26 cellular contexts compared by ENCODE assay signal in the genomic region with DNA sequence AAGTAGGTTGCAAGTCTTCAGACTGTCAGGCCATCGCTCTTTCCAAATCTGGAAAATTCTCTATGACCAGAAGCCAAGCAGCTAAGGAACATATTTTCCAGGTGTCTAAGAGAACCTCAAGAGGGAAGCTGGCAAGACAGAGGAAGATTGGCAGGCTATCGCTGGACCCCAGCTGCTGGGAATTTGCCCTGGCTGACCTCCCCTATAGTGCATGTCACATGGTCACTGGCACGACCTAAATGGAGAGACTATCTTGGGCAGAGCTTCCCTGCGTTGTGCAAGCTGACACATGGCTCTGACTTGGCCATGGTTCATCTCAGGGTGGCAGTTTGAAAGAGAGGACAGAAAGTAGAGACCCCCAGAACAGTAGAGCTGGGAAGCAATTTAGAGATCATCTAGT.
"Had no signal": no experiment of that assay in that cellular context is flagged by ENCODE, and none has a peak within 500 bp of the region (broad histone marks: within the 10 kb centered on the region; RNA-seq: fewer than 3 reads in every experiment).

No MANE protein-coding gene starts in this region.

- H3K9me3 ChIP-seq: ascending aorta, body of pancreas, Peyer's patch had no signal

- H3K4me1 Mint-ChIP-seq: activated CD4-positive, alpha-beta T cell treated with anti-CD3 and anti-CD28 coated beads, Interleukin-2, amount 10 ng/mL, durations not matched to agents 7 days and 5 days; activated naive CD8-positive, alpha-beta T cell treated with anti-CD3 and anti-CD28 coated beads, Interleukin-2, amount 50 U/mL, for 24 hours; T-helper 17 cell; WTC11 had no signal

- H3K4me1 ChIP-seq: body of pancreas, Peyer's patch had no signal

- H3K36me3 ChIP-seq: ascending aorta, MG63, Peyer's patch had no signal

- H3K9me3 Mint-ChIP-seq: activated CD4-positive, alpha-beta T cell treated with anti-CD3 and anti-CD28 coated beads, Interleukin-2, amount 10 ng/mL, durations not matched to agents 7 days and 5 days had no signal

- H3K4me3 ChIP-seq: ascending aorta, body of pancreas, MG63, Peyer's patch had no signal

- H3K27ac ChIP-seq: body of pancreas, KMS-11, Peyer's patch had no signal

- H3K36me3 Mint-ChIP-seq: activated CD4-positive, alpha-beta memory T cell treated with anti-CD3 and anti-CD28 coated beads for 36 hours; activated naive CD4-positive, alpha-beta T cell treated with anti-CD3 and anti-CD28 coated beads, Interleukin-2, amount 50 U/mL, for 72 hours; WTC11 had no signal

- H3K4me3 Mint-ChIP-seq: activated CD4-positive, alpha-beta memory T cell treated with anti-CD3 and anti-CD28 coated beads for 36 hours; activated CD4-positive, alpha-beta T cell treated with anti-CD3 and anti-CD28 coated beads, Interleukin-2, amount 10 ng/mL, durations not matched to agents 7 days and 5 days; activated naive CD8-positive, alpha-beta T cell treated with anti-CD3 and anti-CD28 coated beads, Interleukin-2, amount 50 U/mL, for 24 hours; activated T-cell treated with anti-CD3 and anti-CD28 coated beads, Interleukin-2, amount 50 U/mL, for 4 hours; T-helper 17 cell; WTC11 had no signal

- H3K27ac Mint-ChIP-seq: activated CD4-positive, alpha-beta memory T cell treated with anti-CD3 and anti-CD28 coated beads for 36 hours; activated CD4-positive, alpha-beta T cell treated with anti-CD3 and anti-CD28 coated beads, Interleukin-2, amount 10 ng/mL, durations not matched to agents 7 days and 5 days; activated naive CD4-positive, alpha-beta T cell treated with anti-CD3 and anti-CD28 coated beads, Interleukin-2, amount 50 U/mL, for 72 hours; activated naive CD8-positive, alpha-beta T cell treated with anti-CD3 and anti-CD28 coated beads, Interleukin-2, amount 50 U/mL, for 24 hours; T-helper 17 cell; WTC11 had no signal

- H3K9ac ChIP-seq: KMS-11 had no signal

- ATAC-seq: activated naive CD4-positive, alpha-beta T cell treated with anti-CD3 and anti-CD28 coated beads, Interleukin-2, amount 50 U/mL, for 72 hours; activated naive CD8-positive, alpha-beta T cell treated with anti-CD3 and anti-CD28 coated beads, Interleukin-2, amount 50 U/mL, for 24 hours; activated T-cell treated with anti-CD3 and anti-CD28 coated beads, Interleukin-2, amount 50 U/mL, for 4 hours; body of pancreas; T-helper 17 cell; WTC11 had no signal

- DNase-seq: activated CD4-positive, alpha-beta memory T cell treated with anti-CD3 and anti-CD28 coated beads for 36 hours; activated CD4-positive, alpha-beta T cell treated with anti-CD3 and anti-CD28 coated beads, Interleukin-2, amount 10 ng/mL, durations not matched to agents 7 days and 5 days; activated CD4-positive, CD25-positive, alpha-beta regulatory T cell treated with anti-CD3 and anti-CD28 coated beads, Interleukin-2, amount 50 U/mL, for 72 hours; activated CD8-positive, alpha-beta memory T cell treated with anti-CD3 and anti-CD28 coated beads for 24 hours; activated effector memory CD4-positive, alpha-beta T cell treated with anti-CD3 and anti-CD28 coated beads, Interleukin-2, amount 50 U/mL, for 16 hours; activated naive CD4-positive, alpha-beta T cell treated with Interleukin-2 at 50 U/mL for 16 hours; activated naive CD8-positive, alpha-beta T cell treated with anti-CD3 and anti-CD28 coated beads, Interleukin-2, amount 50 U/mL, for 24 hours; activated T-cell treated with anti-CD3 and anti-CD28 coated beads, Interleukin-2, amount 50 U/mL, for 4 hours; amniotic stem cell; body of pancreas; MG63; MV-4-11; NCI-H1092 treated with DMSO at 0.1 percent for 48 hours; NCI-H1417 treated with DMSO at 0.1 percent for 48 hours; NCI-H1694; NCI-H2081; NCI-H510A treated with DMSO at 0.1 percent for 48 hours; NCI-H69; Peyer's patch; SIG-M5; T-helper 17 cell; T-helper 9 cell had no signal

- H3K27me3 ChIP-seq: ascending aorta, body of pancreas, MG63, Peyer's patch had no signal
